12 cellular contexts compared by ENCODE assay signal in genomic region chr10:7647062-7647664, GRCh38. TPM values are rescaled to one million over a fixed set of nuclear protein-coding genes. Genes with fewer than 3 reads are reported as not detected.
"Had no signal": no experiment of that assay in that cellular context is flagged by ENCODE, and none has a peak within 500 bp of the region (broad histone marks: within the 10 kb centered on the region; RNA-seq: fewer than 3 reads in every experiment).

No MANE protein-coding gene starts in this region.

- H3K4me2 ChIP-seq: KMS-11 had no signal

- H3K9ac ChIP-seq: GM23248, KMS-11 had no signal

- DNase-seq: GM23248, H9, HCEC 1CT, IMR-90, Karpas-422, KBM-7 had no signal

- H3K27ac ChIP-seq: GM23248, HL-60, KMS-11 had no signal

- H3K4me3 Mint-ChIP-seq: H9 had no signal

- H2AFZ ChIP-seq: GM23248 had no signal

- FAIRE-seq: H1, H54 had no signal

- H3K4me3 ChIP-seq: GM23248 had no signal

RNA-seq across cellular contexts. Expression of gene ITIH5, which starts 19.6 kb away (rescaled TPM):
- total RNA-seq: GM23248, HT1080, LHCN-M2 had no signal
- polyA plus RNA-seq: GM23248 had no signal

RNA-seq across cellular contexts. Expression of gene ITIH2, which starts 56.0 kb away (rescaled TPM):
- total RNA-seq: GM23248, H1, H9, HT1080, IMR-90, LHCN-M2 had no signal
- polyA plus RNA-seq: GM23248, H1, IMR-90 had no signal
